ENCODE assay signal across 1 cellular context in genomic region chr1:209808059-209808494, GRCh38.
A peak's percentile ranks its signal among the peaks of the same experiment; 100 is the strongest.
TF ChIP-seq lines count a peak whose summit lies in the region.

No MANE protein-coding gene starts in this region.

TF ChIP-seq in endothelial cell of umbilical vein, 7 proteins besides CTCF, POLR2A, EP300 and RAD21:
- peak; percentile 51 for TF ChIP-seq JUN (IDR thresholded peaks at IDR 0.05; ENCODE audit: borderline replicate concordance, insufficient read depth, insufficient read length, low read depth)
- TF ChIP-seq MAX (IDR thresholded peaks at IDR 0.05; ENCODE audit: insufficient read depth, insufficient read length) = no peak
- no peak for TF ChIP-seq MYC (IDR thresholded peaks at IDR 0.05; ENCODE audit: low read depth, low read length)
- no peak for TF ChIP-seq EZH2 (IDR thresholded peaks at IDR 0.05; ENCODE audit: borderline replicate concordance, low read depth, low read length, severe bottlenecking)
- TF ChIP-seq POLR2AphosphoS5 (IDR thresholded peaks at IDR 0.05; ENCODE audit: insufficient read depth, low read depth, low read length) = peak; percentile 62
- peak; percentile 89 for TF ChIP-seq FOS (IDR thresholded peaks at IDR 0.05; ENCODE audit: borderline replicate concordance, insufficient read depth, low read length)
- TF ChIP-seq GATA2 (IDR thresholded peaks at IDR 0.05; ENCODE audit: insufficient read depth, insufficient read length, low read depth, low read length) = peak; percentile 47
